Comparison of ENCODE assay signal across 1 cellular context in the genomic region with DNA sequence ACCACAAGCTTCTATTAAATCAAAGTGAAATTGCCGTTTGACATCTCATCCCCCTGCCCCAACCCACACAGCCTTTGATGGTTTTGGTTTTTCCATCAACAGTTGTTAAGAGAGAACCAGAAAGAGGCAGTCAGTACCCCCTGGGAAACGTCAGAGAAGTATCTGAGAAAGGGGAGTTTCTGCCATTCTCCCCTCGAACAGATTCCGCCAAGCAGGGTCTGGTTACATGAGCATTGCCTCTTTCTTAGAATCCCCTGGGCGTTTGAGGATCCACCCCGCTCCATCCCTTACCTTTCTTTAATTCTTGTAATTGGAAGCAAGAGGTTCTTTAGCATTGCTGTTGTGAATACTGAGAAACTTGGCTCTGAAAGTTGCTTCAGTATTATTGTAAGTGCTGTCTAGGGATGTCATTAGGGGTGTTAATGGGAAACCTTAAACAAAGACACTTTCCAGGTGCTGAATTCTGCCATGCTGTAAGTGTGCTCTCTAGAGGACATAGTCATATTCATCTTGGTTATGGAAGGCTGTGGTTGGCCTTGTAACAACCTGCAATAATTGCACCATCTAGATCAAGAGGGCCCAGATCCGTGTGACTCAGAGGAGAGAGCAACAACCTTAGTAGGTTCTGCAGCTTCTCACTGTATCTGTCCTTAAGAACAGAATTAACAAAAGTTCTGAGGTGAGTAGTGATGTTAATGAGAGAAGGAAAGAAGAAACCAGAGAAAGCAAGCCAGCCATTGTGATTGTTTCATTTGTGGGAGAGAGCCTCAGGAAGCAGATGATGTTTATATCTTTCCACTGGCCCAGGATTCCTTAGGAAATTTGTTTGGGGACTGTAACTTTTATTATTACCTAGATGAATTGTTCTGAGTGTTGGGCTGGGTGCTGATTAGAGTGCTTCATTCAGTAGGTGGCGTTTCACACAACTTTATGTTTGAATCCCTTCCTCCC.
TF ChIP-seq lines count a peak whose summit lies in the region.

No MANE protein-coding gene starts in this region.

TF ChIP-seq in SK-N-SH treated with all-trans-retinoic acid at 6 μM for 48 hours, 23 proteins besides CTCF, POLR2A, EP300 and RAD21 (continued from another document):
- TF ChIP-seq, protein P1, sequence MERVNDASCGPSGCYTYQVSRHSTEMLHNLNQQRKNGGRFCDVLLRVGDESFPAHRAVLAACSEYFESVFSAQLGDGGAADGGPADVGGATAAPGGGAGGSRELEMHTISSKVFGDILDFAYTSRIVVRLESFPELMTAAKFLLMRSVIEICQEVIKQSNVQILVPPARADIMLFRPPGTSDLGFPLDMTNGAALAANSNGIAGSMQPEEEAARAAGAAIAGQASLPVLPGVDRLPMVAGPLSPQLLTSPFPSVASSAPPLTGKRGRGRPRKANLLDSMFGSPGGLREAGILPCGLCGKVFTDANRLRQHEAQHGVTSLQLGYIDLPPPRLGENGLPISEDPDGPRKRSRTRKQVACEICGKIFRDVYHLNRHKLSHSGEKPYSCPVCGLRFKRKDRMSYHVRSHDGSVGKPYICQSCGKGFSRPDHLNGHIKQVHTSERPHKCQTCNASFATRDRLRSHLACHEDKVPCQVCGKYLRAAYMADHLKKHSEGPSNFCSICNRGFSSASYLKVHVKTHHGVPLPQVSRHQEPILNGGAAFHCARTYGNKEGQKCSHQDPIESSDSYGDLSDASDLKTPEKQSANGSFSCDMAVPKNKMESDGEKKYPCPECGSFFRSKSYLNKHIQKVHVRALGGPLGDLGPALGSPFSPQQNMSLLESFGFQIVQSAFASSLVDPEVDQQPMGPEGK (CRISPR knock-in tag; IDR thresholded peaks at IDR 0.05; ENCODE audit: borderline replicate concordance), result no peak
- TF ChIP-seq ZC3H10 (CRISPR knock-in tag; IDR thresholded peaks at IDR 0.05) (no peak), ZFP30 (CRISPR knock-in tag; IDR thresholded peaks at IDR 0.05) (no peak), ISL1 (CRISPR knock-in tag; IDR thresholded peaks at IDR 0.05) (no peak), ESRRG (CRISPR knock-in tag; IDR thresholded peaks at IDR 0.05) (no peak), PPARA (CRISPR knock-in tag; IDR thresholded peaks at IDR 0.05; ENCODE audit: borderline replicate concordance) (no peak), TCF4 (CRISPR knock-in tag; IDR thresholded peaks at IDR 0.05; ENCODE audit: borderline replicate concordance) (no peak), ARNTL (CRISPR knock-in tag; IDR thresholded peaks at IDR 0.05; ENCODE audit: borderline replicate concordance, low read depth) (no peak), OSR1 (CRISPR knock-in tag; IDR thresholded peaks at IDR 0.05) (no peak), BACH2 (CRISPR knock-in tag; IDR thresholded peaks at IDR 0.05; ENCODE audit: borderline replicate concordance) (no peak)
- TF ChIP-seq, protein P2, sequence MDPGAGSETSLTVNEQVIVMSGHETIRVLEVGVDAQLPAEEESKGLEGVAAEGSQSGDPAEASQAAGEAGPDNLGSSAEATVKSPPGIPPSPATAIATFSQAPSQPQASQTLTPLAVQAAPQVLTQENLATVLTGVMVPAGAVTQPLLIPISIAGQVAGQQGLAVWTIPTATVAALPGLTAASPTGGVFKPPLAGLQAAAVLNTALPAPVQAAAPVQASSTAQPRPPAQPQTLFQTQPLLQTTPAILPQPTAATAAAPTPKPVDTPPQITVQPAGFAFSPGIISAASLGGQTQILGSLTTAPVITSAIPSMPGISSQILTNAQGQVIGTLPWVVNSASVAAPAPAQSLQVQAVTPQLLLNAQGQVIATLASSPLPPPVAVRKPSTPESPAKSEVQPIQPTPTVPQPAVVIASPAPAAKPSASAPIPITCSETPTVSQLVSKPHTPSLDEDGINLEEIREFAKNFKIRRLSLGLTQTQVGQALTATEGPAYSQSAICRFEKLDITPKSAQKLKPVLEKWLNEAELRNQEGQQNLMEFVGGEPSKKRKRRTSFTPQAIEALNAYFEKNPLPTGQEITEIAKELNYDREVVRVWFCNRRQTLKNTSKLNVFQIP (CRISPR knock-in tag; IDR thresholded peaks at IDR 0.05; ENCODE audit: borderline replicate concordance, low read depth), result no peak
- TF ChIP-seq, protein P3, sequence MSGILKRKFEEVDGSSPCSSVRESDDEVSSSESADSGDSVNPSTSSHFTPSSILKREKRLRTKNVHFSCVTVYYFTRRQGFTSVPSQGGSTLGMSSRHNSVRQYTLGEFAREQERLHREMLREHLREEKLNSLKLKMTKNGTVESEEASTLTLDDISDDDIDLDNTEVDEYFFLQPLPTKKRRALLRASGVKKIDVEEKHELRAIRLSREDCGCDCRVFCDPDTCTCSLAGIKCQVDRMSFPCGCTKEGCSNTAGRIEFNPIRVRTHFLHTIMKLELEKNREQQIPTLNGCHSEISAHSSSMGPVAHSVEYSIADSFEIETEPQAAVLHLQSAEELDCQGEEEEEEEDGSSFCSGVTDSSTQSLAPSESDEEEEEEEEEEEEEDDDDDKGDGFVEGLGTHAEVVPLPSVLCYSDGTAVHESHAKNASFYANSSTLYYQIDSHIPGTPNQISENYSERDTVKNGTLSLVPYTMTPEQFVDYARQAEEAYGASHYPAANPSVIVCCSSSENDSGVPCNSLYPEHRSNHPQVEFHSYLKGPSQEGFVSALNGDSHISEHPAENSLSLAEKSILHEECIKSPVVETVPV (CRISPR knock-in tag; IDR thresholded peaks at IDR 0.05), result no peak
- TF ChIP-seq, protein P4, sequence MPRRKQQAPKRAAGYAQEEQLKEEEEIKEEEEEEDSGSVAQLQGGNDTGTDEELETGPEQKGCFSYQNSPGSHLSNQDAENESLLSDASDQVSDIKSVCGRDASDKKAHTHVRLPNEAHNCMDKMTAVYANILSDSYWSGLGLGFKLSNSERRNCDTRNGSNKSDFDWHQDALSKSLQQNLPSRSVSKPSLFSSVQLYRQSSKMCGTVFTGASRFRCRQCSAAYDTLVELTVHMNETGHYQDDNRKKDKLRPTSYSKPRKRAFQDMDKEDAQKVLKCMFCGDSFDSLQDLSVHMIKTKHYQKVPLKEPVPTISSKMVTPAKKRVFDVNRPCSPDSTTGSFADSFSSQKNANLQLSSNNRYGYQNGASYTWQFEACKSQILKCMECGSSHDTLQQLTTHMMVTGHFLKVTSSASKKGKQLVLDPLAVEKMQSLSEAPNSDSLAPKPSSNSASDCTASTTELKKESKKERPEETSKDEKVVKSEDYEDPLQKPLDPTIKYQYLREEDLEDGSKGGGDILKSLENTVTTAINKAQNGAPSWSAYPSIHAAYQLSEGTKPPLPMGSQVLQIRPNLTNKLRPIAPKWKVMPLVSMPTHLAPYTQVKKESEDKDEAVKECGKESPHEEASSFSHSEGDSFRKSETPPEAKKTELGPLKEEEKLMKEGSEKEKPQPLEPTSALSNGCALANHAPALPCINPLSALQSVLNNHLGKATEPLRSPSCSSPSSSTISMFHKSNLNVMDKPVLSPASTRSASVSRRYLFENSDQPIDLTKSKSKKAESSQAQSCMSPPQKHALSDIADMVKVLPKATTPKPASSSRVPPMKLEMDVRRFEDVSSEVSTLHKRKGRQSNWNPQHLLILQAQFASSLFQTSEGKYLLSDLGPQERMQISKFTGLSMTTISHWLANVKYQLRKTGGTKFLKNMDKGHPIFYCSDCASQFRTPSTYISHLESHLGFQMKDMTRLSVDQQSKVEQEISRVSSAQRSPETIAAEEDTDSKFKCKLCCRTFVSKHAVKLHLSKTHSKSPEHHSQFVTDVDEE (CRISPR knock-in tag; IDR thresholded peaks at IDR 0.05), result no peak
